In genomic region chr1:202968351-202968750, GRCh38 we compare ENCODE assay signal across 7 cellular contexts. TPM values are rescaled to one million over a fixed set of nuclear protein-coding genes. Genes with fewer than 3 reads are reported as not detected.
DNase-seq lines count a peak whose midpoint lies in the region; ATAC-seq and TF ChIP-seq lines count a peak whose summit lies in the region.
"Had no signal": no experiment of that assay in that cellular context is flagged by ENCODE, and none has a peak within 500 bp of the region (broad histone marks: within the 10 kb centered on the region; RNA-seq: fewer than 3 reads in every experiment).

No MANE protein-coding gene starts in this region.

- no CpG with 5 or more reads among the region's 3 CpGs for WGBS in H9 (ENCODE audit: extremely low coverage, insufficient read length, low lambda C conversion rate)

- H4K91ac ChIP-seq in H9 (ENCODE audit: insufficient read length, low read depth, low read length), result no peak overlapping the region

- no peak overlapping the region for H4K8ac ChIP-seq in H9 (replicated peaks; ENCODE audit: insufficient read length, low read depth, low read length)

- H3K79me1 ChIP-seq in H9 (ENCODE audit: insufficient read depth, low read depth, low read length, poor library complexity, severe bottlenecking), result no peaks in the 10 kb centered on the region

- H2BK20ac ChIP-seq in H9 (ENCODE audit: low read depth, low read length, poor library complexity, severe bottlenecking), result no peak overlapping the region

- no peaks in the 10 kb centered on the region for H3K27me3 ChIP-seq in H9 (ENCODE audit: insufficient read depth, low read length)

- H3K4me1 Mint-ChIP-seq in H9 (peaks cover 16 to 19% of the 10 kb centered on the region in 2 experiments), chondrocyte (ENCODE audit: low read depth) (peaks cover 30% of the 10 kb centered on the region)
- H3K4me1 Mint-ChIP-seq in activated naive CD8-positive, alpha-beta T cell treated with anti-CD3 and anti-CD28 coated beads for 36 hours, result peaks cover 24% of the 10 kb centered on the region
- peaks cover 17 to 25% of the 10 kb centered on the region in 2 donors for H3K4me1 Mint-ChIP-seq in natural killer cell treated with Interleukin-12 subunit alpha and Interleukin-12 subunit beta and Interleukin-15 and Interleukin-18, amount 100 ng/mL, for 72 hours (ENCODE audit: low read depth in 2 of 2)

- H3K79me2 ChIP-seq in H9 (ENCODE audit: insufficient read depth, low read length), result no peaks in the 10 kb centered on the region

- H3K4me3 Mint-ChIP-seq in H9 (peak overlapping the region in 1 of 2 experiments; percentile 91; a peak in 2 of 5 replicates), chondrocyte (ENCODE audit: unreplicated experiment) (no peak overlapping the region)
- H3K4me3 Mint-ChIP-seq in activated naive CD8-positive, alpha-beta T cell treated with anti-CD3 and anti-CD28 coated beads for 36 hours, result peak overlapping the region; percentile 85
- H3K4me3 Mint-ChIP-seq in natural killer cell treated with Interleukin-12 subunit alpha and Interleukin-12 subunit beta and Interleukin-15 and Interleukin-18, amount 100 ng/mL, for 72 hours, result peak overlapping the region; percentile 89

- no peak overlapping the region for H2AFZ ChIP-seq in H9 (ENCODE audit: low read length)

- no peak overlapping the region for H3K27ac Mint-ChIP-seq in H9
- H3K27ac Mint-ChIP-seq in activated naive CD8-positive, alpha-beta T cell treated with anti-CD3 and anti-CD28 coated beads for 36 hours, result no peak overlapping the region
- H3K27ac Mint-ChIP-seq in natural killer cell treated with Interleukin-12 subunit alpha and Interleukin-12 subunit beta and Interleukin-15 and Interleukin-18, amount 100 ng/mL, for 72 hours, result peak overlapping the region; percentile 71 to 75
- no peak overlapping the region for H3K27ac Mint-ChIP-seq in chondrocyte (ENCODE audit: unreplicated experiment)

- H3K4me1 ChIP-seq in H9 (ENCODE audit: insufficient read depth, low read length), result no peaks in the 10 kb centered on the region

- H2AK5ac ChIP-seq in H9 (ENCODE audit: insufficient read length, low read length), result no peak overlapping the region

- no peak overlapping the region for H3T11ph ChIP-seq in H9 (ENCODE audit: low read length)

- DNase-seq in H9, result no peak
- DNase-seq in activated naive CD8-positive, alpha-beta T cell treated with anti-CD3 and anti-CD28 coated beads for 36 hours, result no peak
- DNase-seq in natural killer cell treated with Interleukin-12 subunit alpha and Interleukin-12 subunit beta and Interleukin-15 and Interleukin-18, amount 100 ng/mL, for 72 hours (ENCODE audit: low spot score), result no peak
- DNase-seq in stimulated activated naive CD4-positive, alpha-beta T cell (lab: John Stamatoyannopoulos, UW), result no peak
- no peak for DNase-seq in HuH-7 (ENCODE audit: low spot score)
- DNase-seq in chondrocyte (ENCODE audit: low spot score), result no peak
- DNase-seq: NCI-H2029 treated with DMSO at 0.1 percent for 48 hours had no signal

- H4K20me1 ChIP-seq in H9 (ENCODE audit: control insufficient read depth, insufficient read depth, insufficient read length), result no peaks in the 10 kb centered on the region

- no peak overlapping the region for H2BK120ac ChIP-seq in H9 (ENCODE audit: low read depth, low read length, poor library complexity, severe bottlenecking)

- no peak overlapping the region for H2BK5ac ChIP-seq in H9 (ENCODE audit: insufficient read length, low read length)

- no peak overlapping the region for H2BK15ac ChIP-seq in H9 (ENCODE audit: low read depth, low read length)

- no peak overlapping the region for H3K23ac ChIP-seq in H9 (ENCODE audit: insufficient read length, low read depth, low read length)

- H3K27me3 Mint-ChIP-seq in H9 (ENCODE audit: low read depth) (peaks cover 20% of the 10 kb centered on the region), chondrocyte (ENCODE audit: low read depth) (peaks cover 7% of the 10 kb centered on the region)
- no peaks in the 10 kb centered on the region for H3K27me3 Mint-ChIP-seq in activated naive CD8-positive, alpha-beta T cell treated with anti-CD3 and anti-CD28 coated beads for 36 hours
- no peaks in the 10 kb centered on the region for H3K27me3 Mint-ChIP-seq in natural killer cell treated with Interleukin-12 subunit alpha and Interleukin-12 subunit beta and Interleukin-15 and Interleukin-18, amount 100 ng/mL, for 72 hours

- H3K23me2 ChIP-seq in H9 (ENCODE audit: insufficient read length, low read depth, low read length, poor library complexity, severe bottlenecking), result peaks cover 6% of the 10 kb centered on the region

- no peak for TF ChIP-seq CTCF in H9 (conservative IDR thresholded peaks at IDR 0.05)
- TF ChIP-seq CTCF in chondrocyte (IDR thresholded peaks at IDR 0.05), result no peak

- no peak overlapping the region for H2BK12ac ChIP-seq in H9 (ENCODE audit: insufficient read length, low read depth, low read length)

- no peak overlapping the region for H3K18ac ChIP-seq in H9 (ENCODE audit: insufficient read length, low read depth, low read length)

- H3K36me3 Mint-ChIP-seq in H9 (ENCODE audit: insufficient read depth in 1 of 3, low read depth in 3 of 3), result peaks cover 0 to 5% (median 0%) of the 10 kb centered on the region in 3 experiments; a peak in 3 of 7 replicates
- peaks cover 1% of the 10 kb centered on the region for H3K36me3 Mint-ChIP-seq in activated naive CD8-positive, alpha-beta T cell treated with anti-CD3 and anti-CD28 coated beads for 36 hours
- H3K36me3 Mint-ChIP-seq in natural killer cell treated with Interleukin-12 subunit alpha and Interleukin-12 subunit beta and Interleukin-15 and Interleukin-18, amount 100 ng/mL, for 72 hours, result no peaks in the 10 kb centered on the region
- H3K36me3 Mint-ChIP-seq in chondrocyte (ENCODE audit: low read depth), result peaks cover 4% of the 10 kb centered on the region

- H3K9me3 ChIP-seq in H9 (ENCODE audit: control insufficient read depth, low read depth, low read length), result no peaks in the 10 kb centered on the region

- H3K27ac ChIP-seq in H9 (ENCODE audit: insufficient read length, low read depth, low read length), result no peak overlapping the region

- no peaks in the 10 kb centered on the region; a peak in 1 of 5 replicates for H3K9me3 Mint-ChIP-seq in H9
- no peaks in the 10 kb centered on the region for H3K9me3 Mint-ChIP-seq in activated naive CD8-positive, alpha-beta T cell treated with anti-CD3 and anti-CD28 coated beads for 36 hours
- no peaks in the 10 kb centered on the region for H3K9me3 Mint-ChIP-seq in natural killer cell treated with Interleukin-12 subunit alpha and Interleukin-12 subunit beta and Interleukin-15 and Interleukin-18, amount 100 ng/mL, for 72 hours
- H3K9me3 Mint-ChIP-seq in chondrocyte (ENCODE audit: low read depth), result no peaks in the 10 kb centered on the region

- H3K4me2 ChIP-seq in H9 (ENCODE audit: insufficient read depth, insufficient read length, low read length), result peak overlapping the region; percentile 75

- ATAC-seq in natural killer cell treated with Interleukin-12 subunit alpha and Interleukin-12 subunit beta and Interleukin-15 and Interleukin-18, amount 100 ng/mL, for 72 hours, result no peak

- H3K9ac ChIP-seq in H9 (ENCODE audit: extremely low read depth, insufficient read length, low read length), result no peak overlapping the region

- H3K56ac ChIP-seq in H9 (ENCODE audit: insufficient read length, low read depth, low read length), result no peak overlapping the region

- H4K5ac ChIP-seq in H9 (ENCODE audit: insufficient read length, low read depth, low read length), result no peak overlapping the region

- H3K14ac ChIP-seq in H9 (ENCODE audit: insufficient read depth, low read length), result no peak overlapping the region

- H3K4ac ChIP-seq in H9 (ENCODE audit: low read depth, low read length), result no peak overlapping the region

RNA-seq across cellular contexts. Expression of gene CYB5R1, which starts 1.3 kb away (rescaled TPM):
- total RNA-seq in H9 (2021) (21.4 and 21.5 TPM in 2 replicates), chondrocyte (45.6 to 48.9 TPM (median 46.0 TPM) in 3 replicates)
- total RNA-seq in activated naive CD8-positive, alpha-beta T cell treated with anti-CD3 and anti-CD28 coated beads for 36 hours, result 10 to 100 TPM; 18.3 to 19.2 TPM
- 10 to 100 TPM; 26.3 to 35.6 TPM for total RNA-seq in natural killer cell treated with Interleukin-12 subunit alpha and Interleukin-12 subunit beta and Interleukin-15 and Interleukin-18, amount 100 ng/mL, for 72 hours

RNA-seq across cellular contexts. Expression of gene ADIPOR1, which starts 10.2 kb away (rescaled TPM):
- total RNA-seq in H9 (2021) (65.0 and 69.7 TPM in 2 replicates), chondrocyte (69.3 to 73.9 TPM (median 73.7 TPM) in 3 replicates)
- total RNA-seq in activated naive CD8-positive, alpha-beta T cell treated with anti-CD3 and anti-CD28 coated beads for 36 hours, result 10 to 100 TPM; 77.3 to 82.1 TPM
- 10 to 100 TPM; 83.3 to 92.5 TPM for total RNA-seq in natural killer cell treated with Interleukin-12 subunit alpha and Interleukin-12 subunit beta and Interleukin-15 and Interleukin-18, amount 100 ng/mL, for 72 hours

RNA-seq across cellular contexts. Expression of gene TMEM183A, which starts 38.8 kb away (rescaled TPM):
- 93.4 and 96.0 TPM in 2 replicates for total RNA-seq in H9 (2021)
- 10 to 100 TPM; 81.4 to 81.9 TPM for total RNA-seq in activated naive CD8-positive, alpha-beta T cell treated with anti-CD3 and anti-CD28 coated beads for 36 hours
- total RNA-seq in natural killer cell treated with Interleukin-12 subunit alpha and Interleukin-12 subunit beta and Interleukin-15 and Interleukin-18, amount 100 ng/mL, for 72 hours, result 10 to 100 TPM; 65.1 to 93.0 TPM
- 51.4 to 59.1 TPM (median 55.5 TPM) in 3 replicates for total RNA-seq in chondrocyte

RNA-seq across cellular contexts. Expression of gene KLHL12, which starts 41.3 kb away (rescaled TPM):
- total RNA-seq in H9 (2021) (38.4 and 40.0 TPM in 2 replicates), chondrocyte (22.5 to 24.5 TPM (median 24.0 TPM) in 3 replicates)
- 10 to 100 TPM; 42.6 to 44.1 TPM for total RNA-seq in activated naive CD8-positive, alpha-beta T cell treated with anti-CD3 and anti-CD28 coated beads for 36 hours
- total RNA-seq in natural killer cell treated with Interleukin-12 subunit alpha and Interleukin-12 subunit beta and Interleukin-15 and Interleukin-18, amount 100 ng/mL, for 72 hours, result 10 to 100 TPM; 25.1 to 43.1 TPM

RNA-seq across cellular contexts. Expression of gene PPFIA4, which starts 57.9 kb away (rescaled TPM):
- total RNA-seq in H9 (2021) (2.8 and 3.9 TPM in 2 replicates), chondrocyte (6.0 to 16.3 TPM (median 14.7 TPM) in 3 replicates)
- 10 to 100 TPM; 20.8 to 21.3 TPM for total RNA-seq in activated naive CD8-positive, alpha-beta T cell treated with anti-CD3 and anti-CD28 coated beads for 36 hours
- total RNA-seq in natural killer cell treated with Interleukin-12 subunit alpha and Interleukin-12 subunit beta and Interleukin-15 and Interleukin-18, amount 100 ng/mL, for 72 hours, result 10 to 100 TPM; 19.6 to 44.7 TPM

Comparison
In these comparisons a context has a peak if more than half of its experiments do, and no peak if none do; other contexts are left out.
1. H3K27ac Mint-ChIP-seq: peak in natural killer cell treated with Interleukin-12 subunit alpha and Interleukin-12 subunit beta and Interleukin-15 and Interleukin-18, amount 100 ng/mL, for 72 hours (2 of 2); none in H9 (0 of 3), activated naive CD8-positive, alpha-beta T cell treated with anti-CD3 and anti-CD28 coated beads for 36 hours (single experiment) and chondrocyte (single experiment).